18 cellular contexts compared by ENCODE assay signal in genomic region chr4:174555793-174556630, GRCh38. TPM values are rescaled to one million over a fixed set of nuclear protein-coding genes. Genes with fewer than 3 reads are reported as not detected.
DNase-seq lines count a peak whose midpoint lies in the region; ATAC-seq, FAIRE-seq and TF ChIP-seq lines count a peak whose summit lies in the region.
"Had no signal": no experiment of that assay in that cellular context is flagged by ENCODE, and none has a peak within 500 bp of the region (broad histone marks: within the 10 kb centered on the region; RNA-seq: fewer than 3 reads in every experiment).

No MANE protein-coding gene starts in this region.

- CTCF ChIA-PET in H1 (lab: Charles Lee; ENCODE audit: partially characterized antibody) = interaction anchor here (0.6 to 2.1 kb wide), 2 partner anchors 22 to 1542 kb away, joined by 3 to 7 read pairs; no protein-coding TSS in a partner anchor

- FAIRE-seq in H1 (lab: Jason Lieb, UNC) = peak; percentile 19
- FAIRE-seq: GM12878, H54 had no signal

- H2BK20ac ChIP-seq in H1 (ENCODE audit: low read length) = no peak overlapping the region

- peak; percentile 32 for DNase-seq in HT-29 (ENCODE audit: low spot score)
- DNase-seq in H1 (ENCODE audit: low read depth in 1 of 2, low spot score in 2 of 2) = no peak
- no peak for DNase-seq in mucosa of descending colon
- no peak for DNase-seq in NCI-H446 treated with DMSO at 0.1 percent for 48 hours (lab: John Stamatoyannopoulos, UW)
- no peak for DNase-seq in sigmoid colon
- DNase-seq: C1 segment of cervical spinal cord; CD4-positive, alpha-beta T cell; DMS79; IMR-90; KG1 had no signal

- no peaks in the 10 kb centered on the region for H3K27me3 ChIP-seq in H1 (replicated peaks in 1 of 4; ENCODE audit: control insufficient read depth in 3 of 4, extremely low read depth in 1 of 4, insufficient read depth in 3 of 4, low read length in 3 of 4)
- H3K27me3 ChIP-seq in sigmoid colon = no peaks in the 10 kb centered on the region

- H4K5ac ChIP-seq in H1 (ENCODE audit: insufficient read length, low read depth, low read length) = no peak overlapping the region

- 81% methylated on average over 4 of the region's 4 CpGs; no CpG with 5 or more reads in 1 of the 2 experiments for WGBS in H1 (ENCODE audit: extremely low coverage in 1 of 2, insufficient coverage in 1 of 2, insufficient read length in 1 of 2, insufficient replicate concordance in 2 of 2, low coverage in 1 of 2, low lambda C conversion rate in 2 of 2, missing lambda C conversion rate in 1 of 2), 2 experiments
- WGBS in urinary bladder = 90% methylated on average over 4 of the region's 4 CpGs
- WGBS in sigmoid colon, 2 donors = 56 to 86% methylated on average over 4 of the region's 4 CpGs

- H3K4me3 ChIP-seq in H1 (ENCODE audit: extremely low read depth in 1 of 4, insufficient read depth in 2 of 4, low read depth in 3 of 4, low read length in 4 of 4) = no peak overlapping the region
- H3K4me3 ChIP-seq in mucosa of descending colon = no peak overlapping the region
- no peak overlapping the region for H3K4me3 ChIP-seq in urinary bladder (ENCODE audit: low read depth, low read length)
- H3K4me3 ChIP-seq in sigmoid colon = no peak overlapping the region
- H3K4me3 ChIP-seq: GM12878 had no signal

- H2AK5ac ChIP-seq in H1 (ENCODE audit: low read depth, low read length) = no peak overlapping the region

- H4K91ac ChIP-seq in H1 (replicated peaks; ENCODE audit: insufficient read length, low read length) = no peak overlapping the region

- H2BK5ac ChIP-seq in H1 (ENCODE audit: low read depth, low read length) = no peak overlapping the region

- no peak overlapping the region for H3K18ac ChIP-seq in H1 (ENCODE audit: extremely low read depth, low read length)

- H3K23ac ChIP-seq in H1 (ENCODE audit: insufficient read length) = no peak overlapping the region

- no peak for TF ChIP-seq RAD21 in H1 (IDR thresholded peaks at IDR 0.05 in 1 of 2, conservative IDR thresholded peaks at IDR 0.05 in 1 of 2; ENCODE audit: low read depth in 2 of 2, low read length in 2 of 2)

- H3K79me1 ChIP-seq in H1 (ENCODE audit: low read depth, low read length) = no peaks in the 10 kb centered on the region

- no peak overlapping the region for H2BK15ac ChIP-seq in H1 (ENCODE audit: low read length)

- H3K4ac ChIP-seq in H1 (replicated peaks; ENCODE audit: insufficient read length, low read depth, low read length) = no peak overlapping the region

- no peak overlapping the region for H3K4me2 ChIP-seq in H1 (ENCODE audit: insufficient read depth in 1 of 2, low read depth in 2 of 2, low read length in 2 of 2)

- ATAC-seq in mucosa of descending colon (peak; percentile 84), HG03521 (IDR thresholded peaks at IDR 0.05; ENCODE audit: unreplicated experiment) (no peak)
- ATAC-seq: GM12878, HCT116 had no signal

- H3K9me3 ChIP-seq in H1 (ENCODE audit: insufficient read depth in 2 of 2, low read depth in 1 of 2, low read length in 1 of 2) = peaks cover 0 to 3% of the 10 kb centered on the region in 2 experiments; a peak in 1 of 4 replicates
- H3K9me3 ChIP-seq in mucosa of descending colon = no peaks in the 10 kb centered on the region
- peaks cover 0 to 3% (median 0%) of the 10 kb centered on the region in 4 donors for H3K9me3 ChIP-seq in sigmoid colon

- H3K79me2 ChIP-seq in H1 (ENCODE audit: control insufficient read depth in 1 of 2, insufficient read depth in 2 of 2, low read length in 2 of 2) = no peaks in the 10 kb centered on the region

- no peak overlapping the region for H4K8ac ChIP-seq in H1 (ENCODE audit: extremely low read depth, insufficient read depth, low read length)

- TF ChIP-seq POLR2A in H1 (IDR thresholded peaks at IDR 0.05; ENCODE audit: control extremely low read depth in 1 of 2, low read depth in 2 of 2, low read length in 2 of 2) = no peak
- no peak for TF ChIP-seq POLR2A in sigmoid colon (IDR thresholded peaks at IDR 0.05)

- TF ChIP-seq EP300 in H1 (IDR thresholded peaks at IDR 0.05; ENCODE audit: borderline replicate concordance in 1 of 2, low read depth in 2 of 2, low read length in 2 of 2) = no peak
- TF ChIP-seq EP300 in sigmoid colon (IDR thresholded peaks at IDR 0.05) = no peak

- no peak overlapping the region for H3K9ac ChIP-seq in H1 (replicated peaks in 1 of 4; ENCODE audit: extremely low read depth in 1 of 4, low read depth in 3 of 4, low read length in 3 of 4)

- no peak overlapping the region for H2BK120ac ChIP-seq in H1 (replicated peaks; ENCODE audit: low read depth, low read length)

- H3K23me2 ChIP-seq in H1 (ENCODE audit: low read depth, low read length) = no peaks in the 10 kb centered on the region

- H2AFZ ChIP-seq in H1 (ENCODE audit: low read length) = no peak overlapping the region

- no peak overlapping the region for H3K56ac ChIP-seq in H1 (replicated peaks; ENCODE audit: insufficient read length, low read depth, low read length)

- intact Hi-C loops in mucosa of descending colon (cut with DNase I, micrococcal nuclease) = no loop called here
- intact Hi-C loops in sigmoid colon (cut with DNase I) = no loop called here

- no peak overlapping the region for H2BK12ac ChIP-seq in H1 (ENCODE audit: low read depth, low read length)

- POLR2A ChIA-PET in H1 (lab: Charles Lee; ENCODE audit: partially characterized antibody) = no interaction called here

- H3K4me1 ChIP-seq in H1 (replicated peaks in 1 of 4; ENCODE audit: control insufficient read depth in 3 of 4, insufficient read depth in 4 of 4, low read length in 3 of 4) (peaks cover 0 to 5% (median 4%) of the 10 kb centered on the region in 4 experiments; a peak in 5 of 7 replicates), mucosa of descending colon (ENCODE audit: low read depth) (no peaks in the 10 kb centered on the region), urinary bladder (ENCODE audit: insufficient read depth) (no peaks in the 10 kb centered on the region), sigmoid colon (no peaks in the 10 kb centered on the region)

- TF ChIP-seq CTCF in H1 (IDR thresholded peaks at IDR 0.05; ENCODE audit: control extremely low read depth in 1 of 3, insufficient read depth in 1 of 3, low read depth in 1 of 3, low read length in 3 of 3) = no peak
- no peak for TF ChIP-seq CTCF in mucosa of descending colon (IDR thresholded peaks at IDR 0.05)
- TF ChIP-seq CTCF in sigmoid colon (IDR thresholded peaks at IDR 0.05) = no peak

- H3K14ac ChIP-seq in H1 (ENCODE audit: insufficient read length) = no peak overlapping the region

- H4K20me1 ChIP-seq in H1 (replicated peaks in 1 of 2; ENCODE audit: control insufficient read depth in 1 of 2, insufficient read depth in 2 of 2, low read length in 2 of 2) = no peaks in the 10 kb centered on the region

- no peak overlapping the region for H3K27ac ChIP-seq in H1 (ENCODE audit: low read depth, low read length)
- peak overlapping the region; percentile 59 for H3K27ac ChIP-seq in urinary bladder (ENCODE audit: low read depth)
- H3K27ac ChIP-seq in sigmoid colon = no peak overlapping the region
- H3K27ac ChIP-seq: HL-60 had no signal

- H3K36me3 ChIP-seq in H1 (ENCODE audit: control insufficient read depth in 2 of 4, insufficient read depth in 4 of 4, low read length in 3 of 4) (no peaks in the 10 kb centered on the region; a peak in 1 of 8 replicates), mucosa of descending colon (ENCODE audit: low read depth) (no peaks in the 10 kb centered on the region), urinary bladder (ENCODE audit: insufficient read depth) (no peaks in the 10 kb centered on the region), sigmoid colon (no peaks in the 10 kb centered on the region)

TF ChIP-seq in H1, 55 proteins besides CTCF, POLR2A, EP300 and RAD21:
- no peak for TF ChIP-seq E2F6 (IDR thresholded peaks at IDR 0.05)
- TF ChIP-seq CHD2 (IDR thresholded peaks at IDR 0.05; ENCODE audit: low read length) = no peak
- no peak for TF ChIP-seq TAF1 (IDR thresholded peaks at IDR 0.05; ENCODE audit: low read depth, low read length)
- TF ChIP-seq EZH2 (IDR thresholded peaks at IDR 0.05; ENCODE audit: low read depth, low read length, severe bottlenecking) = no peak
- TF ChIP-seq RBBP5 (IDR thresholded peaks at IDR 0.05; ENCODE audit: borderline replicate concordance, low read depth, low read length) = no peak
- no peak for TF ChIP-seq CEBPB (IDR thresholded peaks at IDR 0.05; ENCODE audit: low read depth, low read length)
- no peak for TF ChIP-seq ATF3 (IDR thresholded peaks at IDR 0.05; ENCODE audit: insufficient read depth, low read depth, low read length)
- no peak for TF ChIP-seq POU5F1 (IDR thresholded peaks at IDR 0.05; ENCODE audit: low read depth, low read length)
- no peak for TF ChIP-seq BCL11A (IDR thresholded peaks at IDR 0.05; ENCODE audit: low read depth in 2 of 2, low read length in 2 of 2)
TF ChIP-seq in H1: peak in this region for 0.

RNA-seq across cellular contexts. Expression of gene HPGD, which starts 33.7 kb away (rescaled TPM):
- 18.6 and 33.7 TPM in 2 replicates for total RNA-seq in HT-29 (2014; rRNA removed; shearing (Covaris generic))
- total RNA-seq in H1 (2021; fragmentation: NEBNext Ultra II Directional; extraction: Animal tissue kit (Norgen Biotek cat#: 25700)) = 0.59 and 1.3 TPM in 2 replicates
- 0.49 and 1.1 TPM in 2 replicates for polyA plus RNA-seq in H1 (2011; rRNA removed)
- 0.69 TPM for polyA plus RNA-seq in H1 (2011; cell fraction: cytosol; rRNA removed)
- polyA plus RNA-seq in H1 (2011; cell fraction: nucleus; rRNA removed) = 0.58 TPM
- polyA plus RNA-seq in H1 (2012, experiment 1 of 2) = 0.86 to 2.4 TPM (median 1.5 TPM) in 4 replicates
- polyA plus RNA-seq in H1 (2012, experiment 2 of 2) = 0.28 TPM
- 0.79 TPM for polyA plus RNA-seq in H1 (2013, experiment 1 of 2)
- 0.66 TPM for polyA plus RNA-seq in H1 (2013, experiment 2 of 2)
- polyA minus RNA-seq in H1 (2011; rRNA and poly(A)+ RNA removed) = 0.13 and 0.61 TPM in 2 replicates
- 1.8 TPM for polyA minus RNA-seq in H1 (2011; cell fraction: cytosol; rRNA and poly(A)+ RNA removed)
- polyA minus RNA-seq in H1 (2011; cell fraction: nucleus; rRNA and poly(A)+ RNA removed) = 0.30 TPM
- 100 to 1,000 TPM; 177 to 256 (median 237) TPM for total RNA-seq in mucosa of descending colon
- 148 TPM for total RNA-seq in urinary bladder
- 51.6 TPM for polyA plus RNA-seq in urinary bladder
- total RNA-seq in sigmoid colon = 100 to 1,000 TPM; 134 to 232 (median 165) TPM
- 100 to 1,000 TPM in 2 of 3 donors, 10 to 100 TPM in 1; 71.9 to 659 (median 249) TPM for polyA plus RNA-seq in sigmoid colon
- total RNA-seq: B cell, G401, IMR-90 had no signal
- polyA plus RNA-seq: IMR-90 had no signal
